Comparison of ENCODE assay signal across 8 cellular contexts in the genomic region with DNA sequence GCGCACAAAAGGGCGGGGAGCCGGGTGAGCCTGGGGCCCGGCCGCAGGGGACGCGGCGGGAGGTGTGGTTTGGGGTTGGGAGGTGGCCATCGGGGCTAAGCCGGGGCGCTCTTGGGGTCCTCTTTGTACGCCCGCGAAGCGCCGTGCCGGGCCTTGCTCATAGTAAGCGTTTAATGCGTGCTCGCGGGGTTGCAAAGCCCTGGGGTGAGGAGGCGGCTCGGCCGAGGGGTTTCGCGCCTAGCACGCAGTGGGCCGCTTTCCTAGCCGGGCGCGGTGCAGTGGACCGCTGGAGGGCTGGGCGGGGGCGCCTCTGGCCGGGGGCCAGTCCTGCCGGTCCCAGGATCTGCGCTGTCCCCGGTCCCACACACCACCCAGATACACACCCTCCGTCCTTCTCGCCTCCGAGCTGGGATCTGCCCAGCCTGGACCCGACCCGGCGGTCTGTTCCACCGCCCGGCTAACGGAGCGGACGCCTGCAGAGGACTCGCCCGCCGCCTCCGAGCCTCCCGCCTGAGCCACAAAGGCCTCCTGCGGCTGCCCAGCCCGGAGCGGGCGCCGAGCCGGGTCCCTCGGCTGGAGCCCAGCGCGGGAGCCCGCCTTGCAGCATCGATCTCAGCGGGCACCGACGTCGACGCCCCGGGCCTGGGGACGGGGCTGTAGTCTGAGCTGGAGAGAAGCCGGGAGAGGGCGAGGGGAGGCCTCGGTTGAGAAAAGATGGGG. TPM values are rescaled to one million over a fixed set of nuclear protein-coding genes. Genes with fewer than 3 reads are reported as not detected.
DNase-seq lines count a peak whose midpoint lies in the region; ATAC-seq, FAIRE-seq and TF ChIP-seq lines count a peak whose summit lies in the region.

No MANE protein-coding gene starts in this region.

- DNase-seq in A549 (ENCODE audit: low read depth in 1 of 2, low spot score in 1 of 2) (peak in 1 of 2 experiments; percentile 38), GM13977 (ENCODE audit: low spot score) (peak; percentile 59), WERI-Rb-1 (peak; percentile 77), glutamatergic neuron (peak; percentile 69), retinal pigment epithelial cell (ENCODE audit: low read depth) (no peak), GM19240 (ENCODE audit: insufficient read length, low spot score) (no peak), foreskin melanocyte (no peak)

- peaks cover 12% of the 10 kb centered on the region; the same call in 2 of the 3 replicates for H3K4me1 ChIP-seq in A549

- no peak for TF ChIP-seq RAD21 in A549 (conservative IDR thresholded peaks at IDR 0.05 in 1 of 2, IDR thresholded peaks at IDR 0.05 in 1 of 2)

- no peak for TF ChIP-seq EP300 in A549 (IDR thresholded peaks at IDR 0.05)

- H3K27ac Mint-ChIP-seq in glutamatergic neuron (ENCODE audit: unreplicated experiment), result peak overlapping the region; percentile 96

- CTCF ChIA-PET in A549 (lab: Yijun Ruan, JAX), result interaction anchor here (1.1 to 25.2 kb wide), 10 partner anchors 11 to 244 kb away, joined by 3 to 669 read pairs (median 39); no protein-coding TSS in a partner anchor

- POLR2A ChIA-PET in A549 (lab: Yijun Ruan, JAX), result no interaction called here

- peaks cover 30% of the 10 kb centered on the region for H3K4me1 Mint-ChIP-seq in glutamatergic neuron (ENCODE audit: low read depth, unreplicated experiment)

- FAIRE-seq in A549 (lab: Jason Lieb, UNC), result no peak

- H3K4me3 Mint-ChIP-seq in glutamatergic neuron (ENCODE audit: unreplicated experiment), result peak overlapping the region; percentile 87

- H3K27me3 Mint-ChIP-seq in glutamatergic neuron (ENCODE audit: unreplicated experiment), result peaks cover 11% of the 10 kb centered on the region

- H3K36me3 ChIP-seq in WERI-Rb-1, result peaks cover 3% of the 10 kb centered on the region; the same call in 1 of the 2 replicates

- H3K27ac ChIP-seq in A549 (peak overlapping the region; percentile 66 to 82), WERI-Rb-1 (peak overlapping the region; percentile 89)

- H3K9me3 ChIP-seq in A549 (no peaks in the 10 kb centered on the region), WERI-Rb-1 (ENCODE audit: severe bottlenecking) (no peaks in the 10 kb centered on the region)

- peaks cover 3% of the 10 kb centered on the region for H3K27me3 ChIP-seq in WERI-Rb-1 (ENCODE audit: insufficient read depth, low read depth, severe bottlenecking)

- TF ChIP-seq POLR2A in A549 (IDR thresholded peaks at IDR 0.05; ENCODE audit: low read length), result no peak

- WGBS in A549 (ENCODE audit: missing lambda C conversion rate), result 7% methylated on average over 14 of the region's 75 CpGs

- ATAC-seq in A549, result peak; percentile 54 to 80
- no peak for ATAC-seq in GM19035 (IDR thresholded peaks at IDR 0.05; ENCODE audit: unreplicated experiment)

- H3K4me2 ChIP-seq in A549, result peak overlapping the region; percentile 98

- H3K4me3 ChIP-seq in A549 (peak overlapping the region; percentile 91), WERI-Rb-1 (ENCODE audit: low read depth, low read length) (peak overlapping the region; percentile 91), retinal pigment epithelial cell (ENCODE audit: low read length) (peak overlapping the region; percentile 21)

- H3K36me3 Mint-ChIP-seq in glutamatergic neuron (ENCODE audit: unreplicated experiment), result no peaks in the 10 kb centered on the region

- no peak for TF ChIP-seq CTCF in A549 (IDR thresholded peaks at IDR 0.05)
- TF ChIP-seq CTCF in GM13977 (IDR thresholded peaks at IDR 0.05; ENCODE audit: extremely low read depth, insufficient read depth, missing control alignments), result no peak
- TF ChIP-seq CTCF in WERI-Rb-1 (IDR thresholded peaks at IDR 0.05; ENCODE audit: low read depth, low read length), result no peak
- no peak for TF ChIP-seq CTCF in glutamatergic neuron (IDR thresholded peaks at IDR 0.05; ENCODE audit: partially characterized antibody, unreplicated experiment)
- no peak for TF ChIP-seq CTCF in retinal pigment epithelial cell (conservative IDR thresholded peaks at IDR 0.05; ENCODE audit: low read depth, low read length)

- peaks cover 12% of the 10 kb centered on the region for H3K9me3 Mint-ChIP-seq in glutamatergic neuron (ENCODE audit: unreplicated experiment)

- in situ Hi-C loops in GM13977 (cut with MboI; ENCODE audit: low pct_unique_long_range_greater_than_20kb, low sequenced_read_pairs, unreplicated experiment), result loop anchor here (10.0 to 25.0 kb wide), 2 partner anchors 86 to 439 kb away; a partner anchor contains a TSS

TF ChIP-seq in A549, 52 proteins besides CTCF, POLR2A, EP300 and RAD21:
- TF ChIP-seq, protein P1, sequence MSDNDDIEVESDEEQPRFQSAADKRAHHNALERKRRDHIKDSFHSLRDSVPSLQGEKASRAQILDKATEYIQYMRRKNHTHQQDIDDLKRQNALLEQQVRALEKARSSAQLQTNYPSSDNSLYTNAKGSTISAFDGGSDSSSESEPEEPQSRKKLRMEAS (IDR thresholded peaks at IDR 0.05), result peak; percentile 11; the same call in 1 of the 2 replicates
- TF ChIP-seq, protein P2, sequence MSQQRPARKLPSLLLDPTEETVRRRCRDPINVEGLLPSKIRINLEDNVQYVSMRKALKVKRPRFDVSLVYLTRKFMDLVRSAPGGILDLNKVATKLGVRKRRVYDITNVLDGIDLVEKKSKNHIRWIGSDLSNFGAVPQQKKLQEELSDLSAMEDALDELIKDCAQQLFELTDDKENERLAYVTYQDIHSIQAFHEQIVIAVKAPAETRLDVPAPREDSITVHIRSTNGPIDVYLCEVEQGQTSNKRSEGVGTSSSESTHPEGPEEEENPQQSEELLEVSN (IDR thresholded peaks at IDR 0.05; ENCODE audit: borderline replicate concordance, low read depth), result peak; percentile 69; the same call in 1 of the 2 replicates
- TF ChIP-seq, protein P3, sequence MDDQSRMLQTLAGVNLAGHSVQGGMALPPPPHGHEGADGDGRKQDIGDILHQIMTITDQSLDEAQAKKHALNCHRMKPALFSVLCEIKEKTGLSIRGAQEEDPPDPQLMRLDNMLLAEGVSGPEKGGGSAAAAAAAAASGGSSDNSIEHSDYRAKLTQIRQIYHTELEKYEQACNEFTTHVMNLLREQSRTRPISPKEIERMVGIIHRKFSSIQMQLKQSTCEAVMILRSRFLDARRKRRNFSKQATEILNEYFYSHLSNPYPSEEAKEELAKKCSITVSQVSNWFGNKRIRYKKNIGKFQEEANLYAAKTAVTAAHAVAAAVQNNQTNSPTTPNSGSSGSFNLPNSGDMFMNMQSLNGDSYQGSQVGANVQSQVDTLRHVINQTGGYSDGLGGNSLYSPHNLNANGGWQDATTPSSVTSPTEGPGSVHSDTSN (IDR thresholded peaks at IDR 0.05), result no peak
- TF ChIP-seq KDM1A (IDR thresholded peaks at IDR 0.05; ENCODE audit: low read depth), result no peak
- peak; percentile 83; the same call in 1 of the 2 replicates for TF ChIP-seq RNF2 (IDR thresholded peaks at IDR 0.05; ENCODE audit: borderline replicate concordance, low read depth)

RNA-seq across cellular contexts. Expression of a gene that starts 0.6 kb away (rescaled TPM):
- 2.4 and 2.5 TPM in 2 replicates for polyA plus RNA-seq in A549 (2011; rRNA removed)
- polyA plus RNA-seq in A549 (2012; cell fraction: cytosol; rRNA removed), result 4.3 and 5.5 TPM in 2 replicates
- 4.4 and 5.3 TPM in 2 replicates for polyA plus RNA-seq in A549 (2012; cell fraction: nucleus; rRNA removed)
- 6.8 to 8.3 TPM (median 8.2 TPM) in 3 replicates for polyA plus RNA-seq in A549 (2017; fragmentation: RNase III; extraction: RNeasy Plus Mini Kit Qiagen cat#74134 plus additional on column Dnase treatment)
- polyA minus RNA-seq in A549 (2011; rRNA and poly(A)+ RNA removed), result 5.8 and 6.4 TPM in 2 replicates
- total RNA-seq in glutamatergic neuron (ENCODE audit: unreplicated experiment), result 313 TPM

Comparison
In these comparisons a context has a peak if more than half of its experiments do, and no peak if none do; other contexts are left out.
1. DNase-seq: peak in GM13977 (single experiment), WERI-Rb-1 (single experiment) and glutamatergic neuron (single experiment); none in retinal pigment epithelial cell (single experiment), GM19240 (single experiment) and foreskin melanocyte (single experiment).
2. H3K4me3 ChIP-seq: peak in every context shown above with its lines; median percentile 91 in A549; 91 in WERI-Rb-1; 21 in retinal pigment epithelial cell.